In the genomic region with DNA sequence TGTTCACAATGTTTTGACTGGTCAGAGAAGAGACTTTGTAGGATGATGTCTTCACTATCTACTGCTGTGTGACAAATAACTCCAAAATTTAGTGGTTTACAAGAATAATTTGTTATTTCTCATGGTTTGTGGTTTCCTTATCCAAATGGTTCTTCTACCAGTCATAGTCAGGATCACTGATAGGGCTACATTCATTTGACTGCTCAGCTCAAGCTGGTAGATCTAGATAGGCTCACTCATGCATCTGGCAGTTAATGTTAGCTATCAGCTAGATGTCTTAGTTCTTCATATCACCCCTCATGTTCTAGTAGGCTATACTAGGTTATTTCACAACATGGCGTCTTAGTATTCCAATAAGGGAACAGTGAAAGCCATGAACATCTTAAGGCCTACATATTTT, we compare ENCODE assay signal across 1 cellular context.
TF ChIP-seq lines count a peak whose summit lies in the region.

No MANE protein-coding gene starts in this region.

TF ChIP-seq in K562, 482 proteins besides CTCF, POLR2A, EP300 and RAD21 (continued from another document and continues in another):
- TF ChIP-seq, protein P1, sequence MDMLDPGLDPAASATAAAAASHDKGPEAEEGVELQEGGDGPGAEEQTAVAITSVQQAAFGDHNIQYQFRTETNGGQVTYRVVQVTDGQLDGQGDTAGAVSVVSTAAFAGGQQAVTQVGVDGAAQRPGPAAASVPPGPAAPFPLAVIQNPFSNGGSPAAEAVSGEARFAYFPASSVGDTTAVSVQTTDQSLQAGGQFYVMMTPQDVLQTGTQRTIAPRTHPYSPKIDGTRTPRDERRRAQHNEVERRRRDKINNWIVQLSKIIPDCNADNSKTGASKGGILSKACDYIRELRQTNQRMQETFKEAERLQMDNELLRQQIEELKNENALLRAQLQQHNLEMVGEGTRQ (CRISPR knock-in tag; IDR thresholded peaks at IDR 0.05), result no peak
- TF ChIP-seq MCM7 (IDR thresholded peaks at IDR 0.05), result no peak
- no peak for TF ChIP-seq ETV5 (CRISPR knock-in tag; IDR thresholded peaks at IDR 0.05; ENCODE audit: low read depth)
- TF ChIP-seq TOE1 (IDR thresholded peaks at IDR 0.05; ENCODE audit: borderline replicate concordance), result no peak
- TF ChIP-seq TOE1 (CRISPR knock-in tag; IDR thresholded peaks at IDR 0.05; ENCODE audit: borderline replicate concordance, low read depth), result no peak
- TF ChIP-seq, protein P2, sequence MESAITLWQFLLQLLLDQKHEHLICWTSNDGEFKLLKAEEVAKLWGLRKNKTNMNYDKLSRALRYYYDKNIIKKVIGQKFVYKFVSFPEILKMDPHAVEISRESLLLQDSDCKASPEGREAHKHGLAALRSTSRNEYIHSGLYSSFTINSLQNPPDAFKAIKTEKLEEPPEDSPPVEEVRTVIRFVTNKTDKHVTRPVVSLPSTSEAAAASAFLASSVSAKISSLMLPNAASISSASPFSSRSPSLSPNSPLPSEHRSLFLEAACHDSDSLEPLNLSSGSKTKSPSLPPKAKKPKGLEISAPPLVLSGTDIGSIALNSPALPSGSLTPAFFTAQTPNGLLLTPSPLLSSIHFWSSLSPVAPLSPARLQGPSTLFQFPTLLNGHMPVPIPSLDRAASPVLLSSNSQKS (CRISPR knock-in tag; IDR thresholded peaks at IDR 0.05), result no peak
- TF ChIP-seq, protein P3, sequence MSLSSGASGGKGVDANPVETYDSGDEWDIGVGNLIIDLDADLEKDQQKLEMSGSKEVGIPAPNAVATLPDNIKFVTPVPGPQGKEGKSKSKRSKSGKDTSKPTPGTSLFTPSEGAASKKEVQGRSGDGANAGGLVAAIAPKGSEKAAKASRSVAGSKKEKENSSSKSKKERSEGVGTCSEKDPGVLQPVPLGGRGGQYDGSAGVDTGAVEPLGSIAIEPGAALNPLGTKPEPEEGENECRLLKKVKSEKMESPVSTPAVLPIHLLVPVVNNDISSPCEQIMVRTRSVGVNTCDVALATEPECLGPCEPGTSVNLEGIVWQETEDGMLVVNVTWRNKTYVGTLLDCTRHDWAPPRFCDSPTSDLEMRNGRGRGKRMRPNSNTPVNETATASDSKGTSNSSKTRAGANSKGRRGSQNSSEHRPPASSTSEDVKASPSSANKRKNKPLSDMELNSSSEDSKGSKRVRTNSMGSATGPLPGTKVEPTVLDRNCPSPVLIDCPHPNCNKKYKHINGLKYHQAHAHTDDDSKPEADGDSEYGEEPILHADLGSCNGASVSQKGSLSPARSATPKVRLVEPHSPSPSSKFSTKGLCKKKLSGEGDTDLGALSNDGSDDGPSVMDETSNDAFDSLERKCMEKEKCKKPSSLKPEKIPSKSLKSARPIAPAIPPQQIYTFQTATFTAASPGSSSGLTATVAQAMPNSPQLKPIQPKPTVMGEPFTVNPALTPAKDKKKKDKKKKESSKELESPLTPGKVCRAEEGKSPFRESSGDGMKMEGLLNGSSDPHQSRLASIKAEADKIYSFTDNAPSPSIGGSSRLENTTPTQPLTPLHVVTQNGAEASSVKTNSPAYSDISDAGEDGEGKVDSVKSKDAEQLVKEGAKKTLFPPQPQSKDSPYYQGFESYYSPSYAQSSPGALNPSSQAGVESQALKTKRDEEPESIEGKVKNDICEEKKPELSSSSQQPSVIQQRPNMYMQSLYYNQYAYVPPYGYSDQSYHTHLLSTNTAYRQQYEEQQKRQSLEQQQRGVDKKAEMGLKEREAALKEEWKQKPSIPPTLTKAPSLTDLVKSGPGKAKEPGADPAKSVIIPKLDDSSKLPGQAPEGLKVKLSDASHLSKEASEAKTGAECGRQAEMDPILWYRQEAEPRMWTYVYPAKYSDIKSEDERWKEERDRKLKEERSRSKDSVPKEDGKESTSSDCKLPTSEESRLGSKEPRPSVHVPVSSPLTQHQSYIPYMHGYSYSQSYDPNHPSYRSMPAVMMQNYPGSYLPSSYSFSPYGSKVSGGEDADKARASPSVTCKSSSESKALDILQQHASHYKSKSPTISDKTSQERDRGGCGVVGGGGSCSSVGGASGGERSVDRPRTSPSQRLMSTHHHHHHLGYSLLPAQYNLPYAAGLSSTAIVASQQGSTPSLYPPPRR (CRISPR knock-in tag; IDR thresholded peaks at IDR 0.05; ENCODE audit: borderline replicate concordance), result peak; percentile 57; the same call in 1 of the 2 replicates
- peak; percentile 97 for TF ChIP-seq TEAD4 (IDR thresholded peaks at IDR 0.05; ENCODE audit: low read length)
- TF ChIP-seq TEAD4 (CRISPR knock-in tag; IDR thresholded peaks at IDR 0.05; ENCODE audit: borderline replicate concordance), result no peak
- TF ChIP-seq, protein P4, sequence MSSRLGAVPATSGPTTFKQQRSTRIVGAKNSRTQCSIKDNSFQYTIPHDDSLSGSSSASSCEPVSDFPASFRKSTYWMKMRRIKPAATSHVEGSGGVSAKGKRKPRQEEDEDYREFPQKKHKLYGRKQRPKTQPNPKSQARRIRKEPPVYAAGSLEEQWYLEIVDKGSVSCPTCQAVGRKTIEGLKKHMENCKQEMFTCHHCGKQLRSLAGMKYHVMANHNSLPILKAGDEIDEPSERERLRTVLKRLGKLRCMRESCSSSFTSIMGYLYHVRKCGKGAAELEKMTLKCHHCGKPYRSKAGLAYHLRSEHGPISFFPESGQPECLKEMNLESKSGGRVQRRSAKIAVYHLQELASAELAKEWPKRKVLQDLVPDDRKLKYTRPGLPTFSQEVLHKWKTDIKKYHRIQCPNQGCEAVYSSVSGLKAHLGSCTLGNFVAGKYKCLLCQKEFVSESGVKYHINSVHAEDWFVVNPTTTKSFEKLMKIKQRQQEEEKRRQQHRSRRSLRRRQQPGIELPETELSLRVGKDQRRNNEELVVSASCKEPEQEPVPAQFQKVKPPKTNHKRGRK (tag; IDR thresholded peaks at IDR 0.05), result no peak
- no peak for TF ChIP-seq ZBTB17 (CRISPR knock-in tag; IDR thresholded peaks at IDR 0.05)
- TF ChIP-seq CEBPB (tag; IDR thresholded peaks at IDR 0.05), result no peak
- TF ChIP-seq CBX5 (IDR thresholded peaks at IDR 0.05; ENCODE audit: borderline replicate concordance, low read depth), result no peak
- TF ChIP-seq BRF1 (IDR thresholded peaks at IDR 0.05; ENCODE audit: borderline replicate concordance, extremely low read depth, insufficient read length), result no peak
- no peak for TF ChIP-seq ZNF347 (CRISPR knock-in tag; IDR thresholded peaks at IDR 0.05; ENCODE audit: low read depth)
- peak; percentile 91 for TF ChIP-seq CBFA2T3 (IDR thresholded peaks at IDR 0.05)
- TF ChIP-seq, protein P5, sequence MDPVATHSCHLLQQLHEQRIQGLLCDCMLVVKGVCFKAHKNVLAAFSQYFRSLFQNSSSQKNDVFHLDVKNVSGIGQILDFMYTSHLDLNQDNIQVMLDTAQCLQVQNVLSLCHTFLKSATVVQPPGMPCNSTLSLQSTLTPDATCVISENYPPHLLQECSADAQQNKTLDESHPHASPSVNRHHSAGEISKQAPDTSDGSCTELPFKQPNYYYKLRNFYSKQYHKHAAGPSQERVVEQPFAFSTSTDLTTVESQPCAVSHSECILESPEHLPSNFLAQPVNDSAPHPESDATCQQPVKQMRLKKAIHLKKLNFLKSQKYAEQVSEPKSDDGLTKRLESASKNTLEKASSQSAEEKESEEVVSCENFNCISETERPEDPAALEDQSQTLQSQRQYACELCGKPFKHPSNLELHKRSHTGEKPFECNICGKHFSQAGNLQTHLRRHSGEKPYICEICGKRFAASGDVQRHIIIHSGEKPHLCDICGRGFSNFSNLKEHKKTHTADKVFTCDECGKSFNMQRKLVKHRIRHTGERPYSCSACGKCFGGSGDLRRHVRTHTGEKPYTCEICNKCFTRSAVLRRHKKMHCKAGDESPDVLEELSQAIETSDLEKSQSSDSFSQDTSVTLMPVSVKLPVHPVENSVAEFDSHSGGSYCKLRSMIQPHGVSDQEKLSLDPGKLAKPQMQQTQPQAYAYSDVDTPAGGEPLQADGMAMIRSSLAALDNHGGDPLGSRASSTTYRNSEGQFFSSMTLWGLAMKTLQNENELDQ (CRISPR knock-in tag; IDR thresholded peaks at IDR 0.05; ENCODE audit: borderline replicate concordance), result no peak
- peak; percentile 77; the same call in 1 of the 2 replicates for TF ChIP-seq STAT5A (IDR thresholded peaks at IDR 0.05; ENCODE audit: borderline replicate concordance, low read length)
- TF ChIP-seq, protein P6, sequence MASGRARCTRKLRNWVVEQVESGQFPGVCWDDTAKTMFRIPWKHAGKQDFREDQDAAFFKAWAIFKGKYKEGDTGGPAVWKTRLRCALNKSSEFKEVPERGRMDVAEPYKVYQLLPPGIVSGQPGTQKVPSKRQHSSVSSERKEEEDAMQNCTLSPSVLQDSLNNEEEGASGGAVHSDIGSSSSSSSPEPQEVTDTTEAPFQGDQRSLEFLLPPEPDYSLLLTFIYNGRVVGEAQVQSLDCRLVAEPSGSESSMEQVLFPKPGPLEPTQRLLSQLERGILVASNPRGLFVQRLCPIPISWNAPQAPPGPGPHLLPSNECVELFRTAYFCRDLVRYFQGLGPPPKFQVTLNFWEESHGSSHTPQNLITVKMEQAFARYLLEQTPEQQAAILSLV (tag; IDR thresholded peaks at IDR 0.05), result no peak
- TF ChIP-seq TBL1XR1 (IDR thresholded peaks at IDR 0.05; ENCODE audit: low read length in 2 of 2), result 0 out of 4 replicates have a peak, but pooled peaks of 1 of the 2 experiments have one; percentile 14
- TF ChIP-seq POLR2AphosphoS5 (IDR thresholded peaks at IDR 0.05; ENCODE audit: control insufficient read depth, insufficient read depth, low read depth, low read length), result peak; percentile 72; the same call in 1 of the 2 replicates
- TF ChIP-seq, protein P7, sequence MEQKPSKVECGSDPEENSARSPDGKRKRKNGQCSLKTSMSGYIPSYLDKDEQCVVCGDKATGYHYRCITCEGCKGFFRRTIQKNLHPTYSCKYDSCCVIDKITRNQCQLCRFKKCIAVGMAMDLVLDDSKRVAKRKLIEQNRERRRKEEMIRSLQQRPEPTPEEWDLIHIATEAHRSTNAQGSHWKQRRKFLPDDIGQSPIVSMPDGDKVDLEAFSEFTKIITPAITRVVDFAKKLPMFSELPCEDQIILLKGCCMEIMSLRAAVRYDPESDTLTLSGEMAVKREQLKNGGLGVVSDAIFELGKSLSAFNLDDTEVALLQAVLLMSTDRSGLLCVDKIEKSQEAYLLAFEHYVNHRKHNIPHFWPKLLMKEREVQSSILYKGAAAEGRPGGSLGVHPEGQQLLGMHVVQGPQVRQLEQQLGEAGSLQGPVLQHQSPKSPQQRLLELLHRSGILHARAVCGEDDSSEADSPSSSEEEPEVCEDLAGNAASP (IDR thresholded peaks at IDR 0.05), result no peak
- TF ChIP-seq ZNF23 (CRISPR knock-in tag; IDR thresholded peaks at IDR 0.05), result no peak
- TF ChIP-seq, protein P8, sequence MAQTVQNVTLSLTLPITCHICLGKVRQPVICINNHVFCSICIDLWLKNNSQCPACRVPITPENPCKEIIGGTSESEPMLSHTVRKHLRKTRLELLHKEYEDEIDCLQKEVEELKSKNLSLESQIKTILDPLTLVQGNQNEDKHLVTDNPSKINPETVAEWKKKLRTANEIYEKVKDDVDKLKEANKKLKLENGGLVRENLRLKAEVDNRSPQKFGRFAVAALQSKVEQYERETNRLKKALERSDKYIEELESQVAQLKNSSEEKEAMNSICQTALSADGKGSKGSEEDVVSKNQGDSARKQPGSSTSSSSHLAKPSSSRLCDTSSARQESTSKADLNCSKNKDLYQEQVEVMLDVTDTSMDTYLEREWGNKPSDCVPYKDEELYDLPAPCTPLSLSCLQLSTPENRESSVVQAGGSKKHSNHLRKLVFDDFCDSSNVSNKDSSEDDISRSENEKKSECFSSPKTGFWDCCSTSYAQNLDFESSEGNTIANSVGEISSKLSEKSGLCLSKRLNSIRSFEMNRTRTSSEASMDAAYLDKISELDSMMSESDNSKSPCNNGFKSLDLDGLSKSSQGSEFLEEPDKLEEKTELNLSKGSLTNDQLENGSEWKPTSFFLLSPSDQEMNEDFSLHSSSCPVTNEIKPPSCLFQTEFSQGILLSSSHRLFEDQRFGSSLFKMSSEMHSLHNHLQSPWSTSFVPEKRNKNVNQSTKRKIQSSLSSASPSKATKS (CRISPR knock-in tag; IDR thresholded peaks at IDR 0.05), result no peak
- TF ChIP-seq SNRNP70 (optimal IDR thresholded peaks at IDR 0.05; ENCODE audit: low read depth, low read length), result no peak
- TF ChIP-seq DPF2 (IDR thresholded peaks at IDR 0.05), result peak; percentile 54; the same call in 1 of the 2 replicates
- TF ChIP-seq, protein P9, sequence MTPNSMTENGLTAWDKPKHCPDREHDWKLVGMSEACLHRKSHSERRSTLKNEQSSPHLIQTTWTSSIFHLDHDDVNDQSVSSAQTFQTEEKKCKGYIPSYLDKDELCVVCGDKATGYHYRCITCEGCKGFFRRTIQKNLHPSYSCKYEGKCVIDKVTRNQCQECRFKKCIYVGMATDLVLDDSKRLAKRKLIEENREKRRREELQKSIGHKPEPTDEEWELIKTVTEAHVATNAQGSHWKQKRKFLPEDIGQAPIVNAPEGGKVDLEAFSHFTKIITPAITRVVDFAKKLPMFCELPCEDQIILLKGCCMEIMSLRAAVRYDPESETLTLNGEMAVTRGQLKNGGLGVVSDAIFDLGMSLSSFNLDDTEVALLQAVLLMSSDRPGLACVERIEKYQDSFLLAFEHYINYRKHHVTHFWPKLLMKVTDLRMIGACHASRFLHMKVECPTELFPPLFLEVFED (CRISPR knock-in tag; conservative IDR thresholded peaks at IDR 0.05), result no peak
- TF ChIP-seq, protein P10, sequence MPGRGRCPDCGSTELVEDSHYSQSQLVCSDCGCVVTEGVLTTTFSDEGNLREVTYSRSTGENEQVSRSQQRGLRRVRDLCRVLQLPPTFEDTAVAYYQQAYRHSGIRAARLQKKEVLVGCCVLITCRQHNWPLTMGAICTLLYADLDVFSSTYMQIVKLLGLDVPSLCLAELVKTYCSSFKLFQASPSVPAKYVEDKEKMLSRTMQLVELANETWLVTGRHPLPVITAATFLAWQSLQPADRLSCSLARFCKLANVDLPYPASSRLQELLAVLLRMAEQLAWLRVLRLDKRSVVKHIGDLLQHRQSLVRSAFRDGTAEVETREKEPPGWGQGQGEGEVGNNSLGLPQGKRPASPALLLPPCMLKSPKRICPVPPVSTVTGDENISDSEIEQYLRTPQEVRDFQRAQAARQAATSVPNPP (IDR thresholded peaks at IDR 0.05; ENCODE audit: borderline replicate concordance, insufficient read depth, insufficient read length), result no peak
- TF ChIP-seq PML (IDR thresholded peaks at IDR 0.05; ENCODE audit: low read length), result peak; percentile 89
- TF ChIP-seq, protein P11, sequence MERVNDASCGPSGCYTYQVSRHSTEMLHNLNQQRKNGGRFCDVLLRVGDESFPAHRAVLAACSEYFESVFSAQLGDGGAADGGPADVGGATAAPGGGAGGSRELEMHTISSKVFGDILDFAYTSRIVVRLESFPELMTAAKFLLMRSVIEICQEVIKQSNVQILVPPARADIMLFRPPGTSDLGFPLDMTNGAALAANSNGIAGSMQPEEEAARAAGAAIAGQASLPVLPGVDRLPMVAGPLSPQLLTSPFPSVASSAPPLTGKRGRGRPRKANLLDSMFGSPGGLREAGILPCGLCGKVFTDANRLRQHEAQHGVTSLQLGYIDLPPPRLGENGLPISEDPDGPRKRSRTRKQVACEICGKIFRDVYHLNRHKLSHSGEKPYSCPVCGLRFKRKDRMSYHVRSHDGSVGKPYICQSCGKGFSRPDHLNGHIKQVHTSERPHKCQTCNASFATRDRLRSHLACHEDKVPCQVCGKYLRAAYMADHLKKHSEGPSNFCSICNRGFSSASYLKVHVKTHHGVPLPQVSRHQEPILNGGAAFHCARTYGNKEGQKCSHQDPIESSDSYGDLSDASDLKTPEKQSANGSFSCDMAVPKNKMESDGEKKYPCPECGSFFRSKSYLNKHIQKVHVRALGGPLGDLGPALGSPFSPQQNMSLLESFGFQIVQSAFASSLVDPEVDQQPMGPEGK (CRISPR knock-in tag; IDR thresholded peaks at IDR 0.05; ENCODE audit: borderline replicate concordance), result no peak
- TF ChIP-seq CBFA2T2 (conservative IDR thresholded peaks at IDR 0.05), result peak; percentile 86
- TF ChIP-seq TCF3 (CRISPR knock-in tag; IDR thresholded peaks at IDR 0.05), result peak; percentile 63
- peak; percentile 62; the same call in 1 of the 2 replicates for TF ChIP-seq ZNF583 (CRISPR knock-in tag; IDR thresholded peaks at IDR 0.05)
